In genomic region chr5:103441523-103441922, GRCh38 we compare ENCODE assay signal across 2 cellular contexts.
TF ChIP-seq lines count a peak whose summit lies in the region.

No MANE protein-coding gene starts in this region.

TF ChIP-seq in A549, 52 proteins besides CTCF, POLR2A, EP300 and RAD21:
- TF ChIP-seq BHLHE40 (IDR thresholded peaks at IDR 0.05; ENCODE audit: low read depth, low read length): no peak
- TF ChIP-seq FOSL2 (IDR thresholded peaks at IDR 0.05): no peak
- TF ChIP-seq FOSL2 (CRISPR knock-in tag; IDR thresholded peaks at IDR 0.05): no peak
- TF ChIP-seq CBX8 (IDR thresholded peaks at IDR 0.05): no peak
- TF ChIP-seq NFE2L2 (conservative IDR thresholded peaks at IDR 0.05; ENCODE audit: low read length): no peak
- TF ChIP-seq KDM1A (IDR thresholded peaks at IDR 0.05; ENCODE audit: low read depth): no peak

TF ChIP-seq in H1, 55 proteins besides CTCF, POLR2A, EP300 and RAD21:
- TF ChIP-seq EZH2 (IDR thresholded peaks at IDR 0.05; ENCODE audit: low read depth, low read length, severe bottlenecking) (no peak), EGR1 (IDR thresholded peaks at IDR 0.05; ENCODE audit: borderline replicate concordance, low read depth, low read length) (no peak), KDM5A (IDR thresholded peaks at IDR 0.05; ENCODE audit: low read length) (no peak), RNF2 (IDR thresholded peaks at IDR 0.05; ENCODE audit: borderline replicate concordance, low read depth, low read length, missing control alignments, poor library complexity, severe bottlenecking) (no peak), CHD7 (IDR thresholded peaks at IDR 0.05; ENCODE audit: insufficient replicate concordance, low read length) (no peak), TAF7 (optimal IDR thresholded peaks at IDR 0.05; ENCODE audit: borderline replicate concordance, low read depth, low read length) (no peak), CBX8 (IDR thresholded peaks at IDR 0.05; ENCODE audit: borderline replicate concordance, low read depth, low read length) (no peak), ATF3 (IDR thresholded peaks at IDR 0.05; ENCODE audit: insufficient read depth, low read depth, low read length) (no peak), JUN (IDR thresholded peaks at IDR 0.05; ENCODE audit: low read depth, low read length) (no peak), ASH2L (IDR thresholded peaks at IDR 0.05; ENCODE audit: low read length) (no peak), BACH1 (IDR thresholded peaks at IDR 0.05; ENCODE audit: low read length) (no peak), POU5F1 (IDR thresholded peaks at IDR 0.05; ENCODE audit: low read depth, low read length) (no peak), HDAC6 (IDR thresholded peaks at IDR 0.05; ENCODE audit: low read depth, low read length) (no peak)
